8 cellular contexts compared by ENCODE assay signal in the genomic region with DNA sequence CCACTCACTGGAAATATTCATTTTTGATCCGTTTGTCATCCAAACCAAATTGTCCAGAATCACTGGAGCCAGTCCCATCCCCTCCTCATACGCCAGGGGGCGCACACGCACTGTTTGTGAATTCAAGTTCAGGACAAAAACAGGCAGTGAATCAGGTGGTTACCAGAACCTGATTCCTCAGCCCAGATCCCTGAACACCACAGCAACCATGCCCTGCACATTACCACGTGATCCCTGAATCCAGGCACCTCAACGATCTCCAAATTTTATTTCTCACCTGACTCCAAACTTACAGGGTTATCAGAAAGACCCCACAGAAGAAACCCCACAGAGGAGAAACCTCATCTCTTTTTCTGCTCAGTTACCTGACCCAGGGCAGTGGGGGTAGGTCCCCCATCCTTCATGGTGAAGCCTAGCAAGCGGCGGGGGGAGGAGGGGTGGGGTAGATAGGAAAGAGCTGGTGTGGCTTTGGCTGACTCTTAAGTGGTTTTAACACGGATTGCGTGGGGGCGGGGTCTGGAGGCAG. TPM values are rescaled to one million over a fixed set of nuclear protein-coding genes. Genes with fewer than 3 reads are reported as not detected.
DNase-seq lines count a peak whose midpoint lies in the region; ATAC-seq and TF ChIP-seq lines count a peak whose summit lies in the region.

No MANE protein-coding gene starts in this region.

- intact Hi-C loops in activated T-helper 1 cell treated with anti-CD3 and anti-CD28 coated beads, Interleukin-12 subunit alpha, Interleukin-12 subunit beta, Interleukin-2, Interleukin-4 antibody, amounts not matched to agents 30 ng/mL and 10 ng/mL and 1 ng/mL, durations not matched to agents 14 hours and 24 hours and 36 hours (cut with micrococcal nuclease) = loop anchor here (1.0 kb wide), 7 partner anchors 36 to 518 kb away; a partner anchor contains a TSS
- intact Hi-C loops in stomach (cut with DNase I; ENCODE audit: low total_unique reads) = loop anchor here (5.0 kb wide), 1 partner anchor 118 kb away; no protein-coding TSS in a partner anchor

- H3K27ac ChIP-seq in DOHH2 (ENCODE audit: low read depth, low read length) (no peak overlapping the region), RWPE2 (ENCODE audit: poor library complexity, severe bottlenecking) (peak overlapping the region; percentile 82), stomach (peak overlapping the region in 1 of 5 donors; percentile 92)

- TF ChIP-seq POLR2A in stomach (IDR thresholded peaks at IDR 0.05) = no peak

- H3F3A ChIP-seq in DOHH2 (ENCODE audit: control insufficient read depth, insufficient read depth) = no peaks in the 10 kb centered on the region

- H3K27me3 Mint-ChIP-seq in activated T-helper 1 cell treated with anti-CD3 and anti-CD28 coated beads, Interleukin-12 subunit alpha, Interleukin-12 subunit beta, Interleukin-2, Interleukin-4 antibody, amounts not matched to agents 30 ng/mL and 10 ng/mL and 1 ng/mL, durations not matched to agents 14 hours and 24 hours and 36 hours (ENCODE audit: insufficient read depth) = peaks cover 41% of the 10 kb centered on the region
- peaks cover 18% of the 10 kb centered on the region for H3K27me3 Mint-ChIP-seq in neural crest cell (ENCODE audit: low read depth)

- H3K4me2 ChIP-seq in DOHH2 (ENCODE audit: low read length) = no peak overlapping the region

- H3K4me1 ChIP-seq in DOHH2 (ENCODE audit: control insufficient read depth, low read length) = no peaks in the 10 kb centered on the region; the same call in 1 of the 2 replicates
- peaks cover 40% of the 10 kb centered on the region for H3K4me1 ChIP-seq in RWPE2 (ENCODE audit: insufficient read depth, poor library complexity, severe bottlenecking)
- H3K4me1 ChIP-seq in stomach = peaks cover 23 to 45% (median 40%) of the 10 kb centered on the region in 4 donors

- no peaks in the 10 kb centered on the region for H3K36me3 ChIP-seq in DOHH2 (ENCODE audit: control insufficient read depth, low read length)
- H3K36me3 ChIP-seq in RWPE2 (ENCODE audit: low read depth) = peaks cover 19% of the 10 kb centered on the region
- H3K36me3 ChIP-seq in stomach = no peaks in the 10 kb centered on the region

- H3K9me3 ChIP-seq in DOHH2 (ENCODE audit: control insufficient read depth, insufficient read depth, low read length) = no peaks in the 10 kb centered on the region
- no peaks in the 10 kb centered on the region for H3K9me3 ChIP-seq in RWPE2 (ENCODE audit: severe bottlenecking)
- no peaks in the 10 kb centered on the region for H3K9me3 ChIP-seq in stomach

- no peak overlapping the region for H3K4me3 ChIP-seq in DOHH2 (ENCODE audit: low read length)
- H3K4me3 ChIP-seq in RWPE2 (ENCODE audit: severe bottlenecking) = no peak overlapping the region
- H3K4me3 ChIP-seq in stomach = no peak overlapping the region

- no peak overlapping the region for H3K27ac Mint-ChIP-seq in activated T-helper 1 cell treated with anti-CD3 and anti-CD28 coated beads, Interleukin-12 subunit alpha, Interleukin-12 subunit beta, Interleukin-2, Interleukin-4 antibody, amounts not matched to agents 30 ng/mL and 10 ng/mL and 1 ng/mL, durations not matched to agents 14 hours and 24 hours and 36 hours
- H3K27ac Mint-ChIP-seq in neural crest cell (ENCODE audit: unreplicated experiment) = no peak overlapping the region

- peaks cover 3% of the 10 kb centered on the region for H3K36me3 Mint-ChIP-seq in activated T-helper 1 cell treated with anti-CD3 and anti-CD28 coated beads, Interleukin-12 subunit alpha, Interleukin-12 subunit beta, Interleukin-2, Interleukin-4 antibody, amounts not matched to agents 30 ng/mL and 10 ng/mL and 1 ng/mL, durations not matched to agents 14 hours and 24 hours and 36 hours (ENCODE audit: low read depth)
- no peaks in the 10 kb centered on the region for H3K36me3 Mint-ChIP-seq in neural crest cell (ENCODE audit: low read depth)

- peak; percentile 54 for ATAC-seq in RWPE2 (ENCODE audit: low read depth)
- no peak for ATAC-seq in HG03342 (IDR thresholded peaks at IDR 0.05; ENCODE audit: unreplicated experiment)

- no peak for TF ChIP-seq EP300 in stomach (IDR thresholded peaks at IDR 0.05)

- H3K9me2 ChIP-seq in DOHH2 (replicated peaks; ENCODE audit: control insufficient read depth, low read length) = no peaks in the 10 kb centered on the region

- TF ChIP-seq CTCF in DOHH2 (IDR thresholded peaks at IDR 0.05; ENCODE audit: low read depth, low read length, poor library complexity, severe bottlenecking) (peak; percentile 97), RWPE2 (IDR thresholded peaks at IDR 0.05; ENCODE audit: poor library complexity, severe bottlenecking) (peak; percentile 96), neural crest cell (conservative IDR thresholded peaks at IDR 0.05) (peak; percentile 97), stomach (IDR thresholded peaks at IDR 0.05) (peak in 6 of 7 experiments; percentile 80 to 98 (median 92))

- no peaks in the 10 kb centered on the region for H4K20me1 ChIP-seq in DOHH2 (ENCODE audit: control insufficient read depth, insufficient read depth, low read depth, low read length)

- peak overlapping the region; percentile 34 for H3K4me3 Mint-ChIP-seq in activated T-helper 1 cell treated with anti-CD3 and anti-CD28 coated beads, Interleukin-12 subunit alpha, Interleukin-12 subunit beta, Interleukin-2, Interleukin-4 antibody, amounts not matched to agents 30 ng/mL and 10 ng/mL and 1 ng/mL, durations not matched to agents 14 hours and 24 hours and 36 hours
- H3K4me3 Mint-ChIP-seq in neural crest cell = peak overlapping the region; percentile 87

- no peaks in the 10 kb centered on the region for H3K9me3 Mint-ChIP-seq in activated T-helper 1 cell treated with anti-CD3 and anti-CD28 coated beads, Interleukin-12 subunit alpha, Interleukin-12 subunit beta, Interleukin-2, Interleukin-4 antibody, amounts not matched to agents 30 ng/mL and 10 ng/mL and 1 ng/mL, durations not matched to agents 14 hours and 24 hours and 36 hours
- no peaks in the 10 kb centered on the region for H3K9me3 Mint-ChIP-seq in neural crest cell

- H3K4me1 Mint-ChIP-seq in activated T-helper 1 cell treated with anti-CD3 and anti-CD28 coated beads, Interleukin-12 subunit alpha, Interleukin-12 subunit beta, Interleukin-2, Interleukin-4 antibody, amounts not matched to agents 30 ng/mL and 10 ng/mL and 1 ng/mL, durations not matched to agents 14 hours and 24 hours and 36 hours (ENCODE audit: low read depth) = peaks cover 21% of the 10 kb centered on the region
- peaks cover 36% of the 10 kb centered on the region for H3K4me1 Mint-ChIP-seq in neural crest cell

- H3K79me2 ChIP-seq in DOHH2 (ENCODE audit: control insufficient read depth, low read length) = no peaks in the 10 kb centered on the region

- 12 to 28% (median 18%) methylated on average over 11 of the region's 11 CpGs for WGBS in stomach, 5 donors

- DNase-seq in M059J (ENCODE audit: low read depth) (peak; percentile 88), RWPE2 (ENCODE audit: low spot score) (no peak), fibroblast of the conjunctiva (ENCODE audit: low read depth) (peak; percentile 79), neural crest cell (ENCODE audit: low read depth, low spot score) (peak; percentile 93), stomach (peak; percentile 90)
- DNase-seq in activated T-helper 1 cell treated with anti-CD3 and anti-CD28 coated beads, Interleukin-12 subunit alpha, Interleukin-12 subunit beta, Interleukin-2, Interleukin-4 antibody, amounts not matched to agents 30 ng/mL and 10 ng/mL and 1 ng/mL, durations not matched to agents 14 hours and 24 hours and 36 hours (ENCODE audit: low spot score) = peak; percentile 64

- H3K27me3 ChIP-seq in DOHH2 (ENCODE audit: control insufficient read depth, low read length) = peaks cover 46% of the 10 kb centered on the region
- no peaks in the 10 kb centered on the region for H3K27me3 ChIP-seq in RWPE2 (ENCODE audit: insufficient read depth, poor library complexity, severe bottlenecking)
- H3K27me3 ChIP-seq in stomach = peaks cover 0 to 19% (median 0%) of the 10 kb centered on the region in 3 donors

RNA-seq across cellular contexts. Expression of a gene that starts 1.4 kb away (rescaled TPM):
- 17.0 and 31.1 TPM in 2 replicates for total RNA-seq in M059J (2014; rRNA removed; shearing (Covaris generic))
- 0.69 and 0.93 TPM in 2 replicates for total RNA-seq in activated T-helper 1 cell treated with anti-CD3 and anti-CD28 coated beads, Interleukin-12 subunit alpha, Interleukin-12 subunit beta, Interleukin-2, Interleukin-4 antibody, amounts not matched to agents 30 ng/mL and 10 ng/mL and 1 ng/mL, durations not matched to agents 14 hours and 24 hours and 36 hours
- 119 and 125 TPM in 2 replicates for total RNA-seq in neural crest cell
- total RNA-seq in stomach = 100 to 1,000 TPM in 4 of 5 donors, 10 to 100 TPM in 1; 63.0 to 282 (median 114) TPM
- 10 to 100 TPM; 11.3 to 53.3 (median 30.4) TPM for polyA plus RNA-seq in stomach
